19 cellular contexts compared by ENCODE assay signal in the genomic region with DNA sequence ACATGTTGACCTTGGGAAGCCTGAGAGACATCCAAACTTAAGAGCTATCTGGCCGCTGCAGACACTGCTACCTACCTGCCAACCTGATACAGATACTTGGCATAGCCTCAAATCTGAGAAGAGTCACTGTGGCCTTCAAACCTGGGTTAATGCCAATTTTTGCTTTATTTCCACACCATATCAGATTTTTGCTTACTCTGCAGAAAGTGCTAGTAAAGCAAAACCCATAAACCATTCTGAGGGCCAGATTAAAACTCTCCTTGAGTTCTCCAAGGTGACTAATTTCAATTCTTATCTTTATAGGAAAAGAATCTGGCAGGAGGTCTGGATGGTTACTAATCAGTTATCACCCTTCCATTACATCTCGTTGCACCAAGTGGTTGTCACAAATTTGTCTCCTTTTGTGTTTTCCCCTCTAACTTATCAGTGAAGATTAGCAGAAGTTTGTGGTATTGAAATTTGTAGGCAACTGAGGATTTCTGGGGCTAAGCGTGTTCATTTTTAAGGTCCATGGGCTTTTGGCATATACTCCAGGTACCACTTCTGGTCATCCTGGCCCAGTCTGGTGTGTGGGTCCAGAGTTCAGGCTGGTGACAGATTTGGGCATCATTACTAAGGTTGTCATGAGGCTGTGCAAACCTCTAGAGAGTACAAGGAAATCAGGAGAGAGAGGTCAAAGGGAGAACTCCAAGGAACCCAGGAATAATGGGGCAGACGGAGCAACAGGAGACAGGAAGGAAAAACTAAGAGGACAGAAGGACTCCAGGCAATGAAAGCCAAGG.
DNase-seq lines count a peak whose midpoint lies in the region; ATAC-seq, FAIRE-seq and TF ChIP-seq lines count a peak whose summit lies in the region.
"Had no signal": no experiment of that assay in that cellular context is flagged by ENCODE, and none has a peak within 500 bp of the region (broad histone marks: within the 10 kb centered on the region; RNA-seq: fewer than 3 reads in every experiment).

No MANE protein-coding gene starts in this region.

- FAIRE-seq in K562 (lab: Jason Lieb, UNC): no peak
- FAIRE-seq: HTR-8/SVneo had no signal

- H3K27ac ChIP-seq in right atrium auricular region: no peak overlapping the region
- H3K27ac ChIP-seq in K562 (ENCODE audit: extremely low read depth, low read depth, low read length): no peak overlapping the region
- H3K27ac ChIP-seq in left ventricle myocardium inferior (replicated peaks): peak overlapping the region; percentile 54
- H3K27ac ChIP-seq in parathyroid adenoma: peak overlapping the region; percentile 92
- peak overlapping the region in 2 of 5 donors; percentile 25 to 29 for H3K27ac ChIP-seq in stomach
- H3K27ac ChIP-seq in MM.1S (ENCODE audit: low read length): no peak overlapping the region

- H3K79me2 ChIP-seq in K562 (ENCODE audit: control insufficient read depth, insufficient read depth, low read length): no peaks in the 10 kb centered on the region
- peaks cover 51% of the 10 kb centered on the region for H3K79me2 ChIP-seq in parathyroid adenoma
- H3K79me2 ChIP-seq in MM.1S (ENCODE audit: low read length): peaks cover 96% of the 10 kb centered on the region

- H3K4me2 ChIP-seq in K562 (ENCODE audit: insufficient read depth, low read length) (no peak overlapping the region), parathyroid adenoma (ENCODE audit: low read length) (peak overlapping the region; percentile 38), MM.1S (ENCODE audit: low read depth, low read length) (no peak overlapping the region)
- H3K4me2 ChIP-seq: SK-N-SH had no signal

- TF ChIP-seq CTCF in right atrium auricular region (IDR thresholded peaks at IDR 0.05) (no peak), K562 (IDR thresholded peaks at IDR 0.05 in 2 of 3, conservative IDR thresholded peaks at IDR 0.05 in 1 of 3; ENCODE audit: insufficient read depth in 2 of 3, low read depth in 1 of 3, low read length in 3 of 3) (no peak), left ventricle myocardium inferior (IDR thresholded peaks at IDR 0.05; ENCODE audit: borderline replicate concordance) (no peak), parathyroid adenoma (IDR thresholded peaks at IDR 0.05) (no peak), stomach (IDR thresholded peaks at IDR 0.05) (no peak), MM.1S (IDR thresholded peaks at IDR 0.05; ENCODE audit: low read length) (no peak)

- POLR2A ChIA-PET in K562 (lab: Yijun Ruan, JAX): no interaction called here

- H3K9me3 ChIP-seq in right atrium auricular region: no peaks in the 10 kb centered on the region
- no peaks in the 10 kb centered on the region for H3K9me3 ChIP-seq in K562 (replicated peaks; ENCODE audit: control insufficient read depth, insufficient read depth, low read depth, low read length)
- no peaks in the 10 kb centered on the region for H3K9me3 ChIP-seq in left ventricle myocardium inferior (replicated peaks)
- H3K9me3 ChIP-seq in parathyroid adenoma (ENCODE audit: control insufficient read depth, low read length): no peaks in the 10 kb centered on the region
- H3K9me3 ChIP-seq in stomach: no peaks in the 10 kb centered on the region
- no peaks in the 10 kb centered on the region for H3K9me3 ChIP-seq in MM.1S (replicated peaks; ENCODE audit: insufficient read depth, low read length)
- H3K9me3 ChIP-seq: MG63, SK-N-SH had no signal

- CTCF ChIA-PET in K562 (lab: Yijun Ruan, JAX; ENCODE audit: low intra/inter-chr PET ratio): no interaction called here

- DNase-seq in Right ventricle myocardium inferior (ENCODE audit: missing footprints): no peak
- no peak for DNase-seq in right atrium auricular region (ENCODE audit: low spot score)
- no peak for DNase-seq in K562 (ENCODE audit: extremely low read depth in 1 of 4, low spot score in 3 of 4)
- no peak for DNase-seq in left ventricle myocardium inferior
- DNase-seq in effector CD4-positive, alpha-beta T cell: no peak
- DNase-seq in stomach: no peak
- DNase-seq in MM.1S: no peak
- DNase-seq: AML-193; CD4-positive, CD25-positive, alpha-beta regulatory T cell; DMS53; KBM-7; MG63; NCI-H1930; NCI-H526; PC-3; SK-N-SH had no signal

- intact Hi-C loops in Right ventricle myocardium inferior (cut with DNase I) (loop anchor here (2.0 kb wide), 1 partner anchor 38 kb away; no protein-coding TSS in a partner anchor), K562 (cut with micrococcal nuclease) (no loop called here), left ventricle myocardium inferior (cut with micrococcal nuclease) (no loop called here), stomach (cut with DNase I; ENCODE audit: low total_unique reads) (no loop called here)

- ATAC-seq in Right ventricle myocardium inferior (peak; percentile 72), K562 (no peak)
- ATAC-seq: HCT116 had no signal

- no TSS peak for BruUV-seq in K562 (replicated peaks; lab: Mats Ljungman, UMichigan)

- H3K4me3 ChIP-seq in right atrium auricular region (no peak overlapping the region), K562 (no peak overlapping the region), left ventricle myocardium inferior (no peak overlapping the region), parathyroid adenoma (ENCODE audit: low read depth, low read length) (peak overlapping the region; percentile 25), stomach (no peak overlapping the region), MM.1S (ENCODE audit: low read length) (no peak overlapping the region)
- H3K4me3 ChIP-seq: MG63 had no signal

- no peaks in the 10 kb centered on the region for H3K27me3 ChIP-seq in right atrium auricular region
- H3K27me3 ChIP-seq in K562 (ENCODE audit: control insufficient read depth in 2 of 2, insufficient read depth in 2 of 2, low read length in 2 of 2): peaks cover 0 to 9% of the 10 kb centered on the region in 2 experiments; a peak in 1 of 5 replicates
- no peaks in the 10 kb centered on the region for H3K27me3 ChIP-seq in left ventricle myocardium inferior (ENCODE audit: low read depth)
- H3K27me3 ChIP-seq in parathyroid adenoma (ENCODE audit: control insufficient read depth, insufficient read depth, low read length): no peaks in the 10 kb centered on the region
- H3K27me3 ChIP-seq in stomach: no peaks in the 10 kb centered on the region
- no peaks in the 10 kb centered on the region for H3K27me3 ChIP-seq in MM.1S (replicated peaks; ENCODE audit: insufficient read depth, low read length)
- H3K27me3 ChIP-seq: MG63 had no signal

- H3K36me3 ChIP-seq in right atrium auricular region (no peaks in the 10 kb centered on the region), K562 (ENCODE audit: control insufficient read depth, insufficient read depth, low read length) (no peaks in the 10 kb centered on the region), left ventricle myocardium inferior (no peaks in the 10 kb centered on the region), parathyroid adenoma (ENCODE audit: control insufficient read depth, insufficient read depth, low read length) (no peaks in the 10 kb centered on the region), stomach (no peaks in the 10 kb centered on the region), MM.1S (replicated peaks; ENCODE audit: insufficient read depth, low read length) (no peaks in the 10 kb centered on the region)
- H3K36me3 ChIP-seq: MG63 had no signal

- TF ChIP-seq EP300 in K562 (IDR thresholded peaks at IDR 0.05; ENCODE audit: low read length) (no peak), stomach (IDR thresholded peaks at IDR 0.05) (no peak)

- H4K20me1 ChIP-seq in K562 (replicated peaks; ENCODE audit: control insufficient read depth, insufficient read depth, low read length): no peaks in the 10 kb centered on the region
- no peaks in the 10 kb centered on the region for H4K20me1 ChIP-seq in MM.1S (ENCODE audit: insufficient read depth, low read length)

- H3K9ac ChIP-seq in K562 (ENCODE audit: insufficient read depth in 1 of 2, low read depth in 2 of 2, low read length in 2 of 2) (no peak overlapping the region), parathyroid adenoma (no peak overlapping the region), MM.1S (ENCODE audit: low read length) (no peak overlapping the region)
- H3K9ac ChIP-seq: SK-N-SH had no signal

- in situ Hi-C loops in K562 (cut with MboI): no loop called here

- H3K9me2 ChIP-seq in MM.1S (replicated peaks; ENCODE audit: insufficient read depth, low read length): no peaks in the 10 kb centered on the region
- H3K9me2 ChIP-seq: SK-N-SH had no signal

- no peak for TF ChIP-seq RAD21 in K562 (CRISPR knock-in tag; conservative IDR thresholded peaks at IDR 0.05 in 1 of 2, IDR thresholded peaks at IDR 0.05 in 1 of 2)

- TF ChIP-seq POLR2A in K562 (conservative IDR thresholded peaks at IDR 0.05) (no peak), stomach (IDR thresholded peaks at IDR 0.05) (no peak)

- H2AFZ ChIP-seq in K562 (ENCODE audit: low read depth, low read length): no peak overlapping the region
- no peak overlapping the region for H2AFZ ChIP-seq in parathyroid adenoma
- no peak overlapping the region for H2AFZ ChIP-seq in MM.1S (ENCODE audit: low read length)

- H3F3A ChIP-seq in MM.1S (ENCODE audit: insufficient read depth, low read length): peaks cover 30% of the 10 kb centered on the region

- H3K9me1 ChIP-seq in K562 (ENCODE audit: control insufficient read depth, insufficient read depth, low read length): peaks cover 3% of the 10 kb centered on the region

- 0% methylated on average over 4 of the region's 4 CpGs for WGBS in K562 (ENCODE audit: insufficient coverage, low coverage, missing lambda C conversion rate)
- WGBS in stomach, 5 donors: 73 to 85% (median 77%) methylated on average over 4 of the region's 4 CpGs

- H3K4me1 ChIP-seq in right atrium auricular region (peaks cover 0 to 25% of the 10 kb centered on the region in 2 donors), K562 (replicated peaks in 1 of 2; ENCODE audit: control insufficient read depth in 2 of 2, insufficient read depth in 2 of 2, low read length in 2 of 2) (no peaks in the 10 kb centered on the region), left ventricle myocardium inferior (peaks cover 50% of the 10 kb centered on the region), parathyroid adenoma (peaks cover 61% of the 10 kb centered on the region), stomach (peaks cover 0 to 10% (median 4%) of the 10 kb centered on the region in 4 donors), MM.1S (ENCODE audit: low read length) (peaks cover 52% of the 10 kb centered on the region)

TF ChIP-seq in K562, 482 proteins besides CTCF, POLR2A, EP300 and RAD21 (continues in another document):
- TF ChIP-seq NFE2 (IDR thresholded peaks at IDR 0.05; ENCODE audit: low read depth) (no peak), ARHGAP35 (IDR thresholded peaks at IDR 0.05; ENCODE audit: partially characterized antibody) (no peak), NONO (IDR thresholded peaks at IDR 0.05; ENCODE audit: low read depth in 2 of 2, low read length in 1 of 2) (no peak), ESRRA (IDR thresholded peaks at IDR 0.05; ENCODE audit: borderline replicate concordance, low read depth) (no peak), NBN (IDR thresholded peaks at IDR 0.05; ENCODE audit: low read depth) (no peak), MEF2D (tag; conservative IDR thresholded peaks at IDR 0.05; ENCODE audit: low read depth) (no peak), CBX5 (IDR thresholded peaks at IDR 0.05; ENCODE audit: borderline replicate concordance, low read depth) (no peak), GATAD2B (IDR thresholded peaks at IDR 0.05; ENCODE audit: borderline replicate concordance) (no peak)

Comparison
In these comparisons a context has a peak if more than half of its experiments do, and no peak if none do; other contexts are left out.
1. H3K27ac ChIP-seq: peak in left ventricle myocardium inferior (single experiment) and parathyroid adenoma (single experiment); none in right atrium auricular region (0 of 2), K562 (single experiment) and MM.1S (single experiment).